In the genomic region with DNA sequence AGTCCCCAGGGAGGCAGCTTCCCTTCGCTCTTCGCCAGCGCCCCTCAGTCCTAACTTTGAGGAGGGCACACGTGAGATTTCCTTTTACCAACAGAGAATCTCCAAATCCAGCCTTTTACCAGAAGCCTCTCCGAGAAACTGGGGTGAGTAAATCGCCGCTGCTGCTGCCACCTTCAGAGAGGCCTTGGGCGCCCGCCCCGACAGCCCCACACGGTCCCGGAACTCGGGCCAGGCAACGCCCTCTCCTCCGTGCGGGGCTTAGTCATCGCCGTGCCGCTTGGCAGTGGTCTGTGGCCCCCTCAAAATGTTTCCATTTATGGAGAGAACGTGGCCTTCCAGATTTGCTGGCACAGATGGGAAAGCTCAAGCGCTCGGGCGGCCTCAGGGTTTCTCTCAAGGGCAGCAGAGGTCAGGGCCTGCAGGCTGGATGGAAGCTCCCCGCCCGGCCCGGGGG, we compare ENCODE assay signal across 1 cellular context.
TF ChIP-seq lines count a peak whose summit lies in the region.

No MANE protein-coding gene starts in this region.

TF ChIP-seq in WTC11, 78 proteins besides CTCF, POLR2A, EP300 and RAD21 (continued from another document):
- no peak for TF ChIP-seq ZNF281 (CRISPR knock-in tag; IDR thresholded peaks at IDR 0.05)
- TF ChIP-seq NR3C1 (CRISPR knock-in tag; conservative IDR thresholded peaks at IDR 0.05; ENCODE audit: low read depth) = no peak
- TF ChIP-seq ZNF423 (CRISPR knock-in tag; IDR thresholded peaks at IDR 0.05) = no peak
- TF ChIP-seq, protein P1, sequence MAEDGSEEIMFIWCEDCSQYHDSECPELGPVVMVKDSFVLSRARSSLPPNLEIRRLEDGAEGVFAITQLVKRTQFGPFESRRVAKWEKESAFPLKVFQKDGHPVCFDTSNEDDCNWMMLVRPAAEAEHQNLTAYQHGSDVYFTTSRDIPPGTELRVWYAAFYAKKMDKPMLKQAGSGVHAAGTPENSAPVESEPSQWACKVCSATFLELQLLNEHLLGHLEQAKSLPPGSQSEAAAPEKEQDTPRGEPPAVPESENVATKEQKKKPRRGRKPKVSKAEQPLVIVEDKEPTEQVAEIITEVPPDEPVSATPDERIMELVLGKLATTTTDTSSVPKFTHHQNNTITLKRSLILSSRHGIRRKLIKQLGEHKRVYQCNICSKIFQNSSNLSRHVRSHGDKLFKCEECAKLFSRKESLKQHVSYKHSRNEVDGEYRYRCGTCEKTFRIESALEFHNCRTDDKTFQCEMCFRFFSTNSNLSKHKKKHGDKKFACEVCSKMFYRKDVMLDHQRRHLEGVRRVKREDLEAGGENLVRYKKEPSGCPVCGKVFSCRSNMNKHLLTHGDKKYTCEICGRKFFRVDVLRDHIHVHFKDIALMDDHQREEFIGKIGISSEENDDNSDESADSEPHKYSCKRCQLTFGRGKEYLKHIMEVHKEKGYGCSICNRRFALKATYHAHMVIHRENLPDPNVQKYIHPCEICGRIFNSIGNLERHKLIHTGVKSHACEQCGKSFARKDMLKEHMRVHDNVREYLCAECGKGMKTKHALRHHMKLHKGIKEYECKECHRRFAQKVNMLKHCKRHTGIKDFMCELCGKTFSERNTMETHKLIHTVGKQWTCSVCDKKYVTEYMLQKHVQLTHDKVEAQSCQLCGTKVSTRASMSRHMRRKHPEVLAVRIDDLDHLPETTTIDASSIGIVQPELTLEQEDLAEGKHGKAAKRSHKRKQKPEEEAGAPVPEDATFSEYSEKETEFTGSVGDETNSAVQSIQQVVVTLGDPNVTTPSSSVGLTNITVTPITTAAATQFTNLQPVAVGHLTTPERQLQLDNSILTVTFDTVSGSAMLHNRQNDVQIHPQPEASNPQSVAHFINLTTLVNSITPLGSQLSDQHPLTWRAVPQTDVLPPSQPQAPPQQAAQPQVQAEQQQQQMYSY (CRISPR knock-in tag; IDR thresholded peaks at IDR 0.05) = no peak
- no peak for TF ChIP-seq ATF2 (CRISPR knock-in tag; IDR thresholded peaks at IDR 0.05; ENCODE audit: borderline replicate concordance, low read depth)
- TF ChIP-seq ZNF396 (CRISPR knock-in tag; IDR thresholded peaks at IDR 0.05; ENCODE audit: borderline replicate concordance) = no peak
- no peak for TF ChIP-seq CREB1 (CRISPR knock-in tag; IDR thresholded peaks at IDR 0.05)
- TF ChIP-seq TCF7 (CRISPR knock-in tag; IDR thresholded peaks at IDR 0.05; ENCODE audit: low read depth) = no peak
TF ChIP-seq in WTC11: peak in this region for 0.
